ENCODE assay signal across 9 cellular contexts in the genomic region with DNA sequence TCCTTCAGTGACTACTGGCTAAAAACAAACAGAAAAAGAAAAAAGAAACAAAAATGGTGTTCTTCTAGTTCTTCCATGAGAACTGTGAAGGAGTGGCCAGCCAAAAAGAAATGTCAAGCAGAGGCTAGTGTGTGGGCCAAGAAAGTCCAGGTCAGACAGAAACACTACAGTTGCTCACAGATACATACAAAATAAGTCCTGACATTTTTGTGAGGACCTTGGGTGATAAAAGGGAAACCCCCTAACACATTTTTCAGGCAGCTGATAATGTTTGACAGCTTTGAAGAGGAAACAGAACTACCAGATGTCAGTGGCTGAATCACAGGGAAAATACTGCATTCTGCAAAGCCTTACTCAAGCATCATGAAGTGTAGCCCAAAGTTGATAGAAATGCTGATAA. TPM values are rescaled to one million over a fixed set of nuclear protein-coding genes. Genes with fewer than 3 reads are reported as not detected.
DNase-seq lines count a peak whose midpoint lies in the region; ATAC-seq and TF ChIP-seq lines count a peak whose summit lies in the region.
"Had no signal": no experiment of that assay in that cellular context is flagged by ENCODE, and none has a peak within 500 bp of the region (broad histone marks: within the 10 kb centered on the region; RNA-seq: fewer than 3 reads in every experiment).

No MANE protein-coding gene starts in this region.

- CTCF ChIA-PET in activated CD4-positive, alpha-beta T cell treated with anti-CD3 and anti-CD28 coated beads for 36 hours (lab: Charles Lee) = interaction anchor here (0.7 to 4.7 kb wide), 10 partner anchors 10 to 299 kb away, joined by 3 to 81 read pairs (median 5); no protein-coding TSS in a partner anchor
- CTCF ChIA-PET in HEK293T (lab: Yijun Ruan, JAX) = interaction anchor here (0.6 kb wide), 1 partner anchor 124 kb away, joined by 3 read pairs; no protein-coding TSS in a partner anchor

- no peaks in the 10 kb centered on the region for H3K9me3 ChIP-seq in aorta (ENCODE audit: control insufficient read depth, low read length)

- POLR2A ChIA-PET in activated CD4-positive, alpha-beta T cell treated with anti-CD3 and anti-CD28 coated beads for 36 hours (lab: Charles Lee) = interaction anchor here (0.8 to 1.0 kb wide), 2 partner anchors 17 to 18 kb away, joined by 3 read pairs; no protein-coding TSS in a partner anchor
- POLR2A ChIA-PET in HEK293T (lab: Yijun Ruan, JAX) = no interaction called here

- H3K4me1 ChIP-seq in aorta (ENCODE audit: control insufficient read depth in 1 of 2, insufficient read depth in 2 of 2, low read length in 2 of 2) = peaks cover 0 to 2% of the 10 kb centered on the region in 2 donors

- no peaks in the 10 kb centered on the region for H3K36me3 ChIP-seq in aorta (ENCODE audit: control insufficient read depth in 1 of 2, insufficient read depth in 2 of 2, low read length in 1 of 2)

- no peak overlapping the region for H3K4me3 ChIP-seq in skin epidermis
- H3K4me3 ChIP-seq in aorta (ENCODE audit: low read length in 2 of 2) = no peak overlapping the region

- peaks cover 96% of the 10 kb centered on the region for H3K4me1 Mint-ChIP-seq in activated CD4-positive, alpha-beta T cell treated with anti-CD3 and anti-CD28 coated beads for 36 hours
- H3K4me1 Mint-ChIP-seq in activated naive CD8-positive, alpha-beta T cell treated with anti-CD3 and anti-CD28 coated beads, Interleukin-2, amount 50 U/mL, for 24 hours = peaks cover 97% of the 10 kb centered on the region

- H3K27me3 ChIP-seq in aorta (ENCODE audit: control insufficient read depth in 1 of 2, insufficient read depth in 2 of 2, low read length in 1 of 2) = no peaks in the 10 kb centered on the region

- peak overlapping the region in 11 of 21 experiments; percentile 1 to 97 (median 28) for H3K27ac ChIP-seq in skin epidermis
- no peak overlapping the region for H3K27ac ChIP-seq in aorta (ENCODE audit: low read depth in 1 of 2, low read length in 2 of 2)

- peaks cover 21% of the 10 kb centered on the region for H3K36me3 Mint-ChIP-seq in activated CD4-positive, alpha-beta T cell treated with anti-CD3 and anti-CD28 coated beads for 36 hours (ENCODE audit: low read depth)
- peaks cover 21% of the 10 kb centered on the region for H3K36me3 Mint-ChIP-seq in activated naive CD8-positive, alpha-beta T cell treated with anti-CD3 and anti-CD28 coated beads, Interleukin-2, amount 50 U/mL, for 24 hours (ENCODE audit: low read depth)

- intact Hi-C loops in activated CD4-positive, alpha-beta T cell treated with anti-CD3 and anti-CD28 coated beads for 36 hours (cut with DNase I, micrococcal nuclease) = loop anchor here (1.0 to 10.0 kb wide), 5 partner anchors 9 to 1372 kb away; a partner anchor contains a TSS
- intact Hi-C loops in aorta (cut with DNase I) = no loop called here

- no peak for DNase-seq in activated CD4-positive, alpha-beta T cell treated with anti-CD3 and anti-CD28 coated beads for 36 hours
- no peak for DNase-seq in activated CD4-positive, alpha-beta T cell treated with anti-CD3 and anti-CD28 coated beads for 48 hours
- no peak for DNase-seq in activated naive CD8-positive, alpha-beta T cell treated with anti-CD3 and anti-CD28 coated beads, Interleukin-2, amount 50 U/mL, for 24 hours
- no peak for DNase-seq in aorta
- DNase-seq in HEK293T (ENCODE audit: extremely low spot score) = no peak
- no peak for DNase-seq in inferior parietal cortex (ENCODE audit: extremely low spot score)
- DNase-seq: hippocampal formation had no signal

- H3K4me3 Mint-ChIP-seq in activated CD4-positive, alpha-beta T cell treated with anti-CD3 and anti-CD28 coated beads for 36 hours = peak overlapping the region; percentile 38
- H3K4me3 Mint-ChIP-seq in activated naive CD8-positive, alpha-beta T cell treated with anti-CD3 and anti-CD28 coated beads, Interleukin-2, amount 50 U/mL, for 24 hours = peak overlapping the region; percentile 67

- no peaks in the 10 kb centered on the region for H3K27me3 Mint-ChIP-seq in activated CD4-positive, alpha-beta T cell treated with anti-CD3 and anti-CD28 coated beads for 36 hours
- H3K27me3 Mint-ChIP-seq in activated naive CD8-positive, alpha-beta T cell treated with anti-CD3 and anti-CD28 coated beads, Interleukin-2, amount 50 U/mL, for 24 hours = no peaks in the 10 kb centered on the region

- H3K9me3 Mint-ChIP-seq in activated CD4-positive, alpha-beta T cell treated with anti-CD3 and anti-CD28 coated beads for 36 hours (ENCODE audit: low read depth) = no peaks in the 10 kb centered on the region
- no peaks in the 10 kb centered on the region for H3K9me3 Mint-ChIP-seq in activated naive CD8-positive, alpha-beta T cell treated with anti-CD3 and anti-CD28 coated beads, Interleukin-2, amount 50 U/mL, for 24 hours

- H3K27ac Mint-ChIP-seq in activated CD4-positive, alpha-beta T cell treated with anti-CD3 and anti-CD28 coated beads for 36 hours = peak overlapping the region; percentile 83
- peak overlapping the region; percentile 90 for H3K27ac Mint-ChIP-seq in activated naive CD8-positive, alpha-beta T cell treated with anti-CD3 and anti-CD28 coated beads, Interleukin-2, amount 50 U/mL, for 24 hours

- ATAC-seq in activated CD4-positive, alpha-beta T cell treated with anti-CD3 and anti-CD28 coated beads for 36 hours = peak; percentile 33
- ATAC-seq in HG03342 (IDR thresholded peaks at IDR 0.05; ENCODE audit: unreplicated experiment) = peak; percentile 43
- peak; percentile 64 for ATAC-seq in activated naive CD8-positive, alpha-beta T cell treated with anti-CD3 and anti-CD28 coated beads, Interleukin-2, amount 50 U/mL, for 24 hours
- ATAC-seq in aorta (ENCODE audit: low FRiP score) = no peak

TF ChIP-seq in HEK293T, 16 proteins besides CTCF, POLR2A, EP300 and RAD21:
- TF ChIP-seq FOXK2 (IDR thresholded peaks at IDR 0.05) = no peak
- TF ChIP-seq FOXM1 (IDR thresholded peaks at IDR 0.05; ENCODE audit: borderline replicate concordance) = no peak
- TF ChIP-seq NFRKB (IDR thresholded peaks at IDR 0.05) = no peak
- TF ChIP-seq LEF1 (IDR thresholded peaks at IDR 0.05; ENCODE audit: borderline replicate concordance) = no peak
- TF ChIP-seq SUZ12 (IDR thresholded peaks at IDR 0.05) = no peak
- TF ChIP-seq ELF4 (IDR thresholded peaks at IDR 0.05) = no peak
- TF ChIP-seq ARNT (IDR thresholded peaks at IDR 0.05) = no peak

RNA-seq across cellular contexts. Expression of a gene that starts 28.1 kb away (rescaled TPM):
- total RNA-seq in activated CD4-positive, alpha-beta T cell treated with anti-CD3 and anti-CD28 coated beads for 36 hours = 10 to 100 TPM; 57.9 to 73.2 TPM
- total RNA-seq in aorta = 10 to 100 TPM in 1 of 2 donors, 1 to 10 TPM in 1; 6.8 to 21.1 TPM
- 1 to 10 TPM; 2.6 to 6.0 TPM for polyA plus RNA-seq in aorta

Comparison
In these comparisons a context has a peak if more than half of its experiments do, and no peak if none do; other contexts are left out.
1. H3K27ac ChIP-seq: peak in skin epidermis (11 of 21); none in aorta (0 of 2).
2. intact Hi-C loops: an anchor here in activated CD4-positive, alpha-beta T cell treated with anti-CD3 and anti-CD28 coated beads for 36 hours (1.0 to 10.0 kb wide); none called in aorta.